In the genomic region with DNA sequence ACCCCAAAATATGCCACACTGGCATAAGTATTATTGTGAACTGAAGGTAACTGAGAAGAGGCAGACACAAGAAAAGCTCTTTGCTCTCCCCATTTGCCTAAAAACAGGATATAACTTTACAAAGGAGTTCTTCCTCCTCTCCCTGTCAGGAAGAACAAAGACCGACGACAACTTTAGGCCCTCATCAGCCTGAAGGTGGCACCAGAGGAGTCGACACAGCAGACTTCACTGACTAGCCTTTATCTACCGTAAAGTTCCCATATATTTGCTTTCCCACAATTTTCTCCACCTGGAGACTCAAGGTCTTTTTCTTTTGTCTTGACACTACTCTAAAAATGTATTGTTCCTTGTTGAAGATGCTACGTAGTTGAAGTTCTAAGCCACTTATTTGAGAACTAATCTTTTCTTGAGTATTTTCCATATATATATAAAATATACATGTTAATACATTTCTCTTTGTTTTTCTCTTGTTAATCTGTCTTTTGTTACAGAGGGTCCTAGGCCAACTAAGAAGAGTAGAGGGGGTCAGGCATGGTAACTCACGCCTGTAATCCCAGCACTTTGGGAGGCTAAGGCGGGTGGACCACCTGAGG, we compare ENCODE assay signal across 8 cellular contexts. TPM values are rescaled to one million over a fixed set of nuclear protein-coding genes. Genes with fewer than 3 reads are reported as not detected.
DNase-seq lines count a peak whose midpoint lies in the region; ATAC-seq and TF ChIP-seq lines count a peak whose summit lies in the region.

No MANE protein-coding gene starts in this region.

- no peaks in the 10 kb centered on the region for H3K36me3 ChIP-seq in mucosa of descending colon (ENCODE audit: low read depth)

- ATAC-seq in T-cell (replicated peaks in 1 of 4) (peak in 3 of 4 experiments; percentile 63 to 66 (median 64)), esophagus mucosa (peak; percentile 52), mucosa of descending colon (peak; percentile 92), GM19397 (IDR thresholded peaks at IDR 0.05; ENCODE audit: unreplicated experiment) (no peak)

- no peak overlapping the region for H3K4me3 Mint-ChIP-seq in T-cell

- H3K4me1 ChIP-seq in mucosa of descending colon (ENCODE audit: low read depth): no peaks in the 10 kb centered on the region

- DNase-seq in NCI-H345 (lab: John Stamatoyannopoulos, UW): peak; percentile 13
- no peak for DNase-seq in NCI-H345 treated with DMSO at 0.1 percent for 48 hours (lab: John Stamatoyannopoulos, UW; ENCODE audit: unreplicated experiment)
- DNase-seq in HT1080 (ENCODE audit: low read depth): peak; percentile 46
- DNase-seq in T-cell: peak in 14 of 34 experiments; percentile 11 to 40 (median 23)
- peak in 2 of 3 donors; percentile 61 to 78 for DNase-seq in mucosa of descending colon
- DNase-seq in T1000 (lab: John Stamatoyannopoulos, UW): no peak

- H3K9me3 Mint-ChIP-seq in T-cell: no peaks in the 10 kb centered on the region

- H3K9me3 ChIP-seq in mucosa of descending colon: no peaks in the 10 kb centered on the region

- H3K27me3 Mint-ChIP-seq in T-cell: peaks cover 3 to 4% of the 10 kb centered on the region in 2 donors

- H3K4me1 Mint-ChIP-seq in T-cell: peaks cover 0 to 16% (median 7%) of the 10 kb centered on the region in 3 donors

- CTCF ChIA-PET in T-cell (lab: Charles Lee): interaction anchor here (0.9 to 2.1 kb wide), 2 partner anchors 80 kb away, joined by 3 to 7 read pairs; no protein-coding TSS in a partner anchor

- no peak overlapping the region for H3K4me3 ChIP-seq in mucosa of descending colon

- peak; percentile 33 for TF ChIP-seq CTCF in mucosa of descending colon (IDR thresholded peaks at IDR 0.05)

- H3K36me3 Mint-ChIP-seq in T-cell: no peaks in the 10 kb centered on the region

- POLR2A ChIA-PET in T-cell (lab: Charles Lee): no interaction called here

- intact Hi-C loops in mucosa of descending colon (cut with DNase I, micrococcal nuclease): loop anchor here in 1 of 2 donors (1.0 kb wide), 1 partner anchor 80 kb away; no protein-coding TSS in a partner anchor

- no peak overlapping the region for H3K27ac Mint-ChIP-seq in T-cell

RNA-seq across cellular contexts. Expression of gene XIRP1, which starts 16.2 kb away (rescaled TPM):
- not detected in 2 replicates for total RNA-seq in HT1080 (2014; rRNA removed; shearing (Covaris generic))
- polyA plus RNA-seq in HT1080 (2015; cell fraction: cytosol; rRNA removed): not detected in 2 replicates
- polyA plus RNA-seq in HT1080 (2015; cell fraction: nucleus; rRNA removed): 0.02 and 0.10 TPM in 2 replicates
- total RNA-seq in T-cell: not detected
- not detected for total RNA-seq in esophagus mucosa
- under 1 TPM in 1 of 3 donors, not detected in 2; 0.31 TPM for total RNA-seq in mucosa of descending colon

RNA-seq across cellular contexts. Expression of gene CSRNP1, which starts 55.2 kb away (rescaled TPM):
- 12.5 and 18.1 TPM in 2 replicates for total RNA-seq in HT1080 (2014; rRNA removed; shearing (Covaris generic))
- 14.6 and 15.8 TPM in 2 replicates for polyA plus RNA-seq in HT1080 (2015; cell fraction: cytosol; rRNA removed)
- 21.5 and 22.7 TPM in 2 replicates for polyA plus RNA-seq in HT1080 (2015; cell fraction: nucleus; rRNA removed)
- total RNA-seq in T-cell (100 to 1,000 TPM in 2 of 5 donors, 10 to 100 TPM in 3; 19.5 to 302 (median 25.0) TPM), esophagus mucosa (15.4 TPM), mucosa of descending colon (10 to 100 TPM; 16.9 to 38.8 (median 21.4) TPM)

Comparison
In these comparisons a context has a peak if more than half of its experiments do, and no peak if none do; other contexts are left out.
1. DNase-seq: peak in NCI-H345 (single experiment), HT1080 (single experiment) and mucosa of descending colon (2 of 3); none in NCI-H345 treated with DMSO at 0.1 percent for 48 hours (single experiment) and T1000 (single experiment).